23 cellular contexts compared by ENCODE assay signal in the genomic region with DNA sequence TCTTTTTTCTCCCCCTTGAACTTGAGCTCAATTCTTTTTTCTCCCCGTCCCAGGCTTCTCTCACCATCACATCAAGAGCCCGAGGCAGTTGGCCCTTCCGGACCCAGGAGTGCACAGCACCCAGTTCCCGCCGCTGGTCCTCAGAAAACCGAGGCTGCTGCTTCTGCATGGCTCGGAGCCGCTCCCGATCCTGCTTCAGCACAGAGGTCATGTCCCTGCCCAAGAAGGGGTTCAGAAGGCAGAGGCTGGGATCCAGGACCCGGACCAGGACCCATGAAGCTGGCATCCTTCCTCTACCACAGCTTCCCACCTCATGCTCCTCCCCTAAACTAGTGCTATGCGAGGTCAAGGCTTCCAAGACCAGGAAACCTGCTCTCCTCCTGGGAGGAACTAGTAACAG. TPM values are rescaled to one million over a fixed set of nuclear protein-coding genes. Genes with fewer than 3 reads are reported as not detected.
DNase-seq lines count a peak whose midpoint lies in the region; ATAC-seq and TF ChIP-seq lines count a peak whose summit lies in the region.
"Had no signal": no experiment of that assay in that cellular context is flagged by ENCODE, and none has a peak within 500 bp of the region (broad histone marks: within the 10 kb centered on the region; RNA-seq: fewer than 3 reads in every experiment).

No MANE protein-coding gene starts in this region.

- H3K9ac ChIP-seq in endodermal cell (ENCODE audit: extremely low read depth, low read length, poor library complexity, severe bottlenecking) (no peak overlapping the region), MM.1S (ENCODE audit: low read length) (no peak overlapping the region)

- no peak overlapping the region for H2AFZ ChIP-seq in MM.1S (ENCODE audit: low read length)

- H3K36me3 Mint-ChIP-seq in natural killer cell (no peaks in the 10 kb centered on the region), endodermal cell (ENCODE audit: low read depth) (peaks cover 50% of the 10 kb centered on the region)
- no peaks in the 10 kb centered on the region for H3K36me3 Mint-ChIP-seq in natural killer cell treated with Interleukin-12 subunit alpha and Interleukin-12 subunit beta and Interleukin-15 and Interleukin-18, amount 100 ng/mL, for 72 hours

- no peaks in the 10 kb centered on the region for H3K9me2 ChIP-seq in MM.1S (replicated peaks; ENCODE audit: insufficient read depth, low read length)

- 94 to 95% methylated on average over 9 to 11 of the region's 11 CpGs for WGBS in endodermal cell (ENCODE audit: insufficient coverage in 1 of 2, insufficient read length in 1 of 2), 2 experiments
- WGBS in ovary, 3 donors = 81 to 89% (median 87%) methylated on average over 11 of the region's 11 CpGs

- no peak overlapping the region for H3K27ac ChIP-seq in endodermal cell (ENCODE audit: low read depth, low read length)
- no peak overlapping the region for H3K27ac ChIP-seq in ovary
- no peak overlapping the region for H3K27ac ChIP-seq in MM.1S (ENCODE audit: low read length)
- H3K27ac ChIP-seq: neutrophil had no signal

- no peak for TF ChIP-seq POLR2A in ovary (IDR thresholded peaks at IDR 0.05)

- H3K4me1 Mint-ChIP-seq in natural killer cell = peaks cover 0 to 16% of the 10 kb centered on the region in 2 donors
- H3K4me1 Mint-ChIP-seq in natural killer cell treated with Interleukin-12 subunit alpha and Interleukin-12 subunit beta and Interleukin-15 and Interleukin-18, amount 100 ng/mL, for 72 hours (ENCODE audit: low read depth in 2 of 2) = no peaks in the 10 kb centered on the region
- no peaks in the 10 kb centered on the region for H3K4me1 Mint-ChIP-seq in endodermal cell

- no peak overlapping the region for H3K4me2 ChIP-seq in MM.1S (ENCODE audit: low read depth, low read length)

- H3K27me3 Mint-ChIP-seq in natural killer cell (ENCODE audit: low read depth in 2 of 2) (no peaks in the 10 kb centered on the region), endodermal cell (ENCODE audit: insufficient read depth) (no peaks in the 10 kb centered on the region)
- H3K27me3 Mint-ChIP-seq in natural killer cell treated with Interleukin-12 subunit alpha and Interleukin-12 subunit beta and Interleukin-15 and Interleukin-18, amount 100 ng/mL, for 72 hours = no peaks in the 10 kb centered on the region
- H3K27me3 Mint-ChIP-seq: effector memory CD8-positive, alpha-beta T cell; stimulated activated memory B cell treated with anti-CD40 and anti-IgM and Interleukin-4, amounts not matched to agents 10 μg/mL and 1 μg/mL and 100 μg/mL, for 72 hours had no signal

- no peaks in the 10 kb centered on the region for H3K4me1 ChIP-seq in endodermal cell (ENCODE audit: control insufficient read depth, insufficient read depth, low read length)
- no peaks in the 10 kb centered on the region for H3K4me1 ChIP-seq in ovary (ENCODE audit: insufficient read depth)
- peaks cover 7% of the 10 kb centered on the region for H3K4me1 ChIP-seq in MM.1S (ENCODE audit: low read length)

- no peaks in the 10 kb centered on the region for H4K20me1 ChIP-seq in MM.1S (ENCODE audit: insufficient read depth, low read length)

- no peak for TF ChIP-seq CTCF in natural killer cell (IDR thresholded peaks at IDR 0.05)
- no peak for TF ChIP-seq CTCF in endodermal cell (conservative IDR thresholded peaks at IDR 0.05)
- TF ChIP-seq CTCF in ovary (IDR thresholded peaks at IDR 0.05) = no peak
- no peak for TF ChIP-seq CTCF in MM.1S (IDR thresholded peaks at IDR 0.05; ENCODE audit: low read length)

- H3K4me3 ChIP-seq in endodermal cell (ENCODE audit: low read length) = no peak overlapping the region
- H3K4me3 ChIP-seq in ovary = no peak overlapping the region
- H3K4me3 ChIP-seq in MM.1S (ENCODE audit: low read length) = no peak overlapping the region
- H3K4me3 ChIP-seq: breast epithelium, esophagus squamous epithelium, lung, Peyer's patch had no signal

- H3K9me3 ChIP-seq in endodermal cell (ENCODE audit: control insufficient read depth, low read length) (no peaks in the 10 kb centered on the region), ovary (no peaks in the 10 kb centered on the region), MM.1S (replicated peaks; ENCODE audit: insufficient read depth, low read length) (no peaks in the 10 kb centered on the region)
- H3K9me3 ChIP-seq: breast epithelium, esophagus squamous epithelium, neutrophil, Peyer's patch had no signal

- H3K27me3 ChIP-seq in endodermal cell (ENCODE audit: control insufficient read depth, insufficient read depth, low read length, poor library complexity, severe bottlenecking) (peaks cover 8% of the 10 kb centered on the region), ovary (no peaks in the 10 kb centered on the region), MM.1S (replicated peaks; ENCODE audit: insufficient read depth, low read length) (peaks cover 6% of the 10 kb centered on the region; the same call in 1 of the 2 replicates)
- H3K27me3 ChIP-seq: breast epithelium, esophagus squamous epithelium, Peyer's patch had no signal

- ATAC-seq in natural killer cell (no peak), HG03139 (IDR thresholded peaks at IDR 0.05; ENCODE audit: unreplicated experiment) (no peak)
- no peak for ATAC-seq in natural killer cell treated with Interleukin-12 subunit alpha and Interleukin-12 subunit beta and Interleukin-15 and Interleukin-18, amount 100 ng/mL, for 72 hours
- ATAC-seq: activated CD8-positive, alpha-beta memory T cell treated with anti-CD3 and anti-CD28 coated beads, Interleukin-2, amount 10 ng/mL, durations not matched to agents 7 days and 5 days; effector memory CD8-positive, alpha-beta T cell; HCT116; stimulated activated memory B cell treated with anti-CD40 and anti-IgM and Interleukin-4, amounts not matched to agents 10 μg/mL and 1 μg/mL and 100 μg/mL, for 72 hours had no signal

- TF ChIP-seq EP300 in ovary (IDR thresholded peaks at IDR 0.05) = no peak

- H3K36me3 ChIP-seq in endodermal cell (ENCODE audit: control insufficient read depth, insufficient read depth, low read length) = peaks cover 45% of the 10 kb centered on the region
- no peaks in the 10 kb centered on the region for H3K36me3 ChIP-seq in ovary
- H3K36me3 ChIP-seq in MM.1S (replicated peaks; ENCODE audit: insufficient read depth, low read length) = no peaks in the 10 kb centered on the region
- H3K36me3 ChIP-seq: neutrophil had no signal

- peak overlapping the region; percentile 74 for H3K4me3 Mint-ChIP-seq in natural killer cell
- H3K4me3 Mint-ChIP-seq in natural killer cell treated with Interleukin-12 subunit alpha and Interleukin-12 subunit beta and Interleukin-15 and Interleukin-18, amount 100 ng/mL, for 72 hours = no peak overlapping the region
- H3K4me3 Mint-ChIP-seq in endodermal cell = no peak overlapping the region
- H3K4me3 Mint-ChIP-seq: activated CD8-positive, alpha-beta memory T cell treated with anti-CD3 and anti-CD28 coated beads, Interleukin-2, amount 10 ng/mL, durations not matched to agents 7 days and 5 days; activated T-helper 1 cell treated with anti-CD3 and anti-CD28 coated beads, Interleukin-12 subunit alpha, Interleukin-12 subunit beta, Interleukin-2, Interleukin-4 antibody, amounts not matched to agents 30 ng/mL and 10 ng/mL and 1 ng/mL, durations not matched to agents 14 hours and 24 hours and 36 hours; stimulated activated memory B cell treated with anti-CD40 and anti-IgM and Interleukin-4, amounts not matched to agents 10 μg/mL and 1 μg/mL and 100 μg/mL, for 72 hours; T-helper 1 cell treated with Interleukin-12 subunit alpha and Interleukin-12 subunit beta and Interleukin-4 antibody, amounts not matched to agents 30 μg/mL and 1 μg/mL, for 36 hours had no signal

- intact Hi-C loops in natural killer cell (cut with micrococcal nuclease) (no loop called here), ovary (cut with DNase I) (no loop called here)

- no peak overlapping the region for H3K27ac Mint-ChIP-seq in natural killer cell
- peak overlapping the region in 1 of 2 donors; percentile 54 for H3K27ac Mint-ChIP-seq in natural killer cell treated with Interleukin-12 subunit alpha and Interleukin-12 subunit beta and Interleukin-15 and Interleukin-18, amount 100 ng/mL, for 72 hours
- no peak overlapping the region for H3K27ac Mint-ChIP-seq in endodermal cell
- H3K27ac Mint-ChIP-seq: activated CD8-positive, alpha-beta memory T cell treated with anti-CD3 and anti-CD28 coated beads, Interleukin-2, amount 10 ng/mL, durations not matched to agents 7 days and 5 days; activated T-helper 1 cell treated with anti-CD3 and anti-CD28 coated beads, Interleukin-12 subunit alpha, Interleukin-12 subunit beta, Interleukin-2, Interleukin-4 antibody, amounts not matched to agents 30 ng/mL and 10 ng/mL and 1 ng/mL, durations not matched to agents 14 hours and 24 hours and 36 hours; stimulated activated memory B cell treated with anti-CD40 and anti-IgM and Interleukin-4, amounts not matched to agents 10 μg/mL and 1 μg/mL and 100 μg/mL, for 72 hours had no signal

- DNase-seq in natural killer cell (no peak), endodermal cell (peak; percentile 42), ovary (peak; percentile 25 to 59 (median 39)), GM19240 (ENCODE audit: insufficient read length, low spot score) (no peak), MM.1S (no peak)
- no peak for DNase-seq in natural killer cell treated with Interleukin-12 subunit alpha and Interleukin-12 subunit beta and Interleukin-15 and Interleukin-18, amount 100 ng/mL, for 72 hours (ENCODE audit: low spot score)
- DNase-seq: activated CD4-positive, alpha-beta T cell treated with anti-CD3 and anti-CD28 coated beads for 48 hours; activated CD8-positive, alpha-beta memory T cell treated with anti-CD3 and anti-CD28 coated beads, Interleukin-2, amount 10 ng/mL, durations not matched to agents 7 days and 5 days; esophagus squamous epithelium; NCI-H1092 treated with DMSO at 0.1 percent for 48 hours; NCI-H1930; NCI-H526; stimulated activated CD4-positive, alpha-beta T cell treated with anti-CD3 and anti-CD28 coated beads, Interleukin-4, amount 100 ng/mL, for 1 hour had no signal

- H3K9me3 Mint-ChIP-seq in natural killer cell (no peaks in the 10 kb centered on the region), endodermal cell (no peaks in the 10 kb centered on the region)
- no peaks in the 10 kb centered on the region for H3K9me3 Mint-ChIP-seq in natural killer cell treated with Interleukin-12 subunit alpha and Interleukin-12 subunit beta and Interleukin-15 and Interleukin-18, amount 100 ng/mL, for 72 hours
- H3K9me3 Mint-ChIP-seq: activated T-helper 1 cell treated with anti-CD3 and anti-CD28 coated beads, Interleukin-12 subunit alpha, Interleukin-12 subunit beta, Interleukin-2, Interleukin-4 antibody, amounts not matched to agents 30 ng/mL and 10 ng/mL and 1 ng/mL, durations not matched to agents 14 hours and 24 hours and 36 hours; effector memory CD8-positive, alpha-beta T cell; stimulated activated memory B cell treated with anti-CD40 and anti-IgM and Interleukin-4, amounts not matched to agents 10 μg/mL and 1 μg/mL and 100 μg/mL, for 72 hours; T-helper 1 cell treated with Interleukin-12 subunit alpha and Interleukin-12 subunit beta and Interleukin-4 antibody, amounts not matched to agents 30 μg/mL and 1 μg/mL, for 36 hours had no signal

- H3K79me2 ChIP-seq in MM.1S (ENCODE audit: low read length) = no peaks in the 10 kb centered on the region

- H3F3A ChIP-seq in MM.1S (ENCODE audit: insufficient read depth, low read length) = peaks cover 24% of the 10 kb centered on the region

RNA-seq across cellular contexts. Expression of a gene that starts 10.5 kb away (rescaled TPM):
- total RNA-seq in natural killer cell (1,000 to 10,000 TPM in 1 of 3 donors, 100 to 1,000 TPM in 2; 636 to 1,422 (median 923) TPM), endodermal cell (10 to 100 TPM; 38.3 to 53.7 TPM), ovary (100 to 1,000 TPM in 6 of 7 donors, 10 to 100 TPM in 1; 74.9 to 394 (median 165) TPM)
- total RNA-seq in natural killer cell treated with Interleukin-12 subunit alpha and Interleukin-12 subunit beta and Interleukin-15 and Interleukin-18, amount 100 ng/mL, for 72 hours = 10 to 100 TPM; 16.9 to 42.7 TPM
- 24.2 TPM for polyA plus RNA-seq in endodermal cell (2013, experiment 1 of 2)
- 19.0 TPM for polyA plus RNA-seq in endodermal cell (2013, experiment 2 of 2)
- 100 to 1,000 TPM in 1 of 2 donors, 10 to 100 TPM in 1; 12.8 to 164 TPM for polyA plus RNA-seq in ovary

RNA-seq across cellular contexts. Expression of a gene that starts 17.8 kb away (rescaled TPM):
- total RNA-seq in natural killer cell = under 1 TPM; 0.50 to 0.77 (median 0.61) TPM
- total RNA-seq in natural killer cell treated with Interleukin-12 subunit alpha and Interleukin-12 subunit beta and Interleukin-15 and Interleukin-18, amount 100 ng/mL, for 72 hours = not detected
- 1 to 10 TPM in 1 of 2 donors, under 1 TPM in 1; 0.40 to 2.2 TPM for total RNA-seq in endodermal cell
- polyA plus RNA-seq in endodermal cell (2013, experiment 1 of 2) = 0.89 TPM
- polyA plus RNA-seq in endodermal cell (2013, experiment 2 of 2) = 0.87 TPM
- total RNA-seq in ovary = under 1 TPM in 6 of 7 donors, not detected in 1; 0.11 to 0.97 (median 0.81) TPM
- polyA plus RNA-seq in ovary = under 1 TPM in 1 of 2 donors, not detected in 1; 0.25 TPM
- total RNA-seq: breast epithelium, esophagus squamous epithelium, Peyer's patch had no signal

RNA-seq across cellular contexts. Expression of a gene that starts 21.0 kb away (rescaled TPM):
- total RNA-seq in natural killer cell (100 to 1,000 TPM; 191 to 315 (median 234) TPM), endodermal cell (10 to 100 TPM; 32.1 to 32.2 TPM), ovary (100 to 1,000 TPM in 4 of 7 donors, 10 to 100 TPM in 3; 35.5 to 147 (median 118) TPM)
- 10 to 100 TPM; 54.6 to 73.0 TPM for total RNA-seq in natural killer cell treated with Interleukin-12 subunit alpha and Interleukin-12 subunit beta and Interleukin-15 and Interleukin-18, amount 100 ng/mL, for 72 hours
- polyA plus RNA-seq in endodermal cell (2013, experiment 1 of 2) = 57.3 TPM
- polyA plus RNA-seq in endodermal cell (2013, experiment 2 of 2) = 46.3 TPM
- polyA plus RNA-seq in ovary = 100 to 1,000 TPM in 1 of 2 donors, 10 to 100 TPM in 1; 99.2 to 233 TPM

RNA-seq across cellular contexts. Expression of a gene that starts 23.4 kb away (rescaled TPM):
- total RNA-seq in natural killer cell = not detected
- not detected for total RNA-seq in natural killer cell treated with Interleukin-12 subunit alpha and Interleukin-12 subunit beta and Interleukin-15 and Interleukin-18, amount 100 ng/mL, for 72 hours
- under 1 TPM; 0.13 to 0.49 TPM for total RNA-seq in endodermal cell
- polyA plus RNA-seq in endodermal cell (2013, experiment 1 of 2) = not detected
- not detected for polyA plus RNA-seq in endodermal cell (2013, experiment 2 of 2)
- total RNA-seq in ovary = not detected
- under 1 TPM in 1 of 2 donors, not detected in 1; 0.07 TPM for polyA plus RNA-seq in ovary
- total RNA-seq: activated CD8-positive, alpha-beta memory T cell treated with anti-CD3 and anti-CD28 coated beads, Interleukin-2, amount 10 ng/mL, durations not matched to agents 7 days and 5 days; activated T-helper 1 cell treated with anti-CD3 and anti-CD28 coated beads, Interleukin-12 subunit alpha, Interleukin-12 subunit beta, Interleukin-2, Interleukin-4 antibody, amounts not matched to agents 30 ng/mL and 10 ng/mL and 1 ng/mL, durations not matched to agents 14 hours and 24 hours and 36 hours; Peyer's patch had no signal

RNA-seq across cellular contexts. Expression of a gene that starts 34.4 kb away (rescaled TPM):
- 100 to 1,000 TPM in 1 of 3 donors, 10 to 100 TPM in 2; 48.9 to 101 (median 96.1) TPM for total RNA-seq in natural killer cell
- total RNA-seq in natural killer cell treated with Interleukin-12 subunit alpha and Interleukin-12 subunit beta and Interleukin-15 and Interleukin-18, amount 100 ng/mL, for 72 hours = 10 to 100 TPM; 31.5 to 43.5 TPM
- 10 to 100 TPM; 26.2 to 27.7 TPM for total RNA-seq in endodermal cell
- 79.3 TPM for polyA plus RNA-seq in endodermal cell (2013, experiment 1 of 2)
- polyA plus RNA-seq in endodermal cell (2013, experiment 2 of 2) = 69.1 TPM
- total RNA-seq in ovary = 10 to 100 TPM in 5 of 7 donors, 1 to 10 TPM in 2; 7.5 to 57.6 (median 16.1) TPM
- 10 to 100 TPM in 1 of 2 donors, 1 to 10 TPM in 1; 8.2 to 10.3 TPM for polyA plus RNA-seq in ovary

Comparison
In these comparisons a context has a peak if more than half of its experiments do, and no peak if none do; other contexts are left out.
1. DNase-seq: peak in endodermal cell (single experiment) and ovary (5 of 5); none in natural killer cell (single experiment), natural killer cell treated with Interleukin-12 subunit alpha and Interleukin-12 subunit beta and Interleukin-15 and Interleukin-18, amount 100 ng/mL, for 72 hours (single experiment), GM19240 (single experiment) and MM.1S (single experiment).